20 cellular contexts compared by ENCODE assay signal in the genomic region with DNA sequence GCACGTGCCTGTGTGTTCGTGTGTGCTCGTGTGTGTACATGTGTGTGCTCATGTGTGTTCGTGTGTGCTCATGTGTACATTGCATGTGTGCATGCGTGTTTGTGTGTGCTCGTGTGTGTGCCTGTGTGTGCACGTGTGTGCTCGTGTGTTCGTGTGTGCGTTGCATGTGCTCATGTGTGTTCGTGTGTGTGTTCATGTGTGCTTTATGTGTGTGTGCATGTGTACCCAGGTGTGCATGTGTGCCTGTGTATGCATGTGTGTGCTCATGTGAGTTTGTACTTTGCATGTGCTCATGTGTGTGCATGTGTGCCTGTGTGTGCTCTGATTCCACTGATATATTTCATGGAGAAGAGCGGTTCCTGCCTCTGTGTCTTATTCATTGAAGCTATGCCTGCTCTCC.
"Had no signal": no experiment of that assay in that cellular context is flagged by ENCODE, and none has a peak within 500 bp of the region (broad histone marks: within the 10 kb centered on the region; RNA-seq: fewer than 3 reads in every experiment).

No MANE protein-coding gene starts in this region.

- H3K79me2 ChIP-seq: hepatocyte had no signal

- H3K27me3 ChIP-seq: foreskin keratinocyte, hepatocyte, transverse colon had no signal

- H3K27me3 Mint-ChIP-seq: dendritic cell treated with granulocyte-macrophage colony-stimulating factor and Interleukin-4, amounts not matched to agents 40 ng/mL and 50 ng/mL, for 4 days; natural killer cell treated with Interleukin-12 subunit alpha and Interleukin-12 subunit beta and Interleukin-15 and Interleukin-18, amount 100 ng/mL, for 72 hours had no signal

- FAIRE-seq: colon, kidney had no signal

- H3K27ac Mint-ChIP-seq: dendritic cell treated with granulocyte-macrophage colony-stimulating factor and Interleukin-4, amounts not matched to agents 40 ng/mL and 50 ng/mL, for 4 days; memory B cell; natural killer cell treated with Interleukin-12 subunit alpha and Interleukin-12 subunit beta and Interleukin-15 and Interleukin-18, amount 100 ng/mL, for 72 hours had no signal

- H3K4me2 ChIP-seq: hepatocyte had no signal

- H3K36me3 ChIP-seq: left ventricle myocardium inferior, lower lobe of right lung, sigmoid colon, stomach, thoracic aorta, transverse colon had no signal

- H3K4me1 ChIP-seq: foreskin keratinocyte, lower lobe of right lung, sigmoid colon, stomach, transverse colon had no signal

- H2AFZ ChIP-seq: hepatocyte had no signal

- H3K4me3 ChIP-seq: hepatocyte, left ventricle myocardium inferior, lower lobe of right lung, sigmoid colon, skin epidermis, stomach, thoracic aorta, transverse colon had no signal

- H3K9me3 Mint-ChIP-seq: dendritic cell treated with granulocyte-macrophage colony-stimulating factor and Interleukin-4, amounts not matched to agents 40 ng/mL and 50 ng/mL, for 4 days; natural killer cell treated with Interleukin-12 subunit alpha and Interleukin-12 subunit beta and Interleukin-15 and Interleukin-18, amount 100 ng/mL, for 72 hours had no signal

- H3K27ac ChIP-seq: foreskin keratinocyte, hepatocyte, left ventricle myocardium inferior, lower lobe of right lung, sigmoid colon, stomach, thoracic aorta, transverse colon had no signal

- H3K9me3 ChIP-seq: lower lobe of right lung, thoracic aorta, transverse colon had no signal

- ATAC-seq: foreskin keratinocyte; left cardiac atrium; lower lobe of right lung; natural killer cell treated with Interleukin-12 subunit alpha and Interleukin-12 subunit beta and Interleukin-15 and Interleukin-18, amount 100 ng/mL, for 72 hours had no signal

- DNase-seq: erythroblast; foreskin keratinocyte; kidney; left cardiac atrium; left ventricle myocardium inferior; lower lobe of right lung; midbrain; sigmoid colon; stimulated activated CD4-positive, alpha-beta T cell treated with anti-CD3 and anti-CD28 coated beads, Interleukin-12 subunit alpha, Interleukin-12 subunit beta, amount 100 ng/mL, for 4 hours; stimulated activated naive CD4-positive, alpha-beta T cell; stomach; substantia nigra; transverse colon had no signal

- H3K4me1 Mint-ChIP-seq: memory B cell had no signal

- H3K36me3 Mint-ChIP-seq: memory B cell; natural killer cell treated with Interleukin-12 subunit alpha and Interleukin-12 subunit beta and Interleukin-15 and Interleukin-18, amount 100 ng/mL, for 72 hours had no signal

- H3K4me3 Mint-ChIP-seq: dendritic cell treated with granulocyte-macrophage colony-stimulating factor and Interleukin-4, amounts not matched to agents 40 ng/mL and 50 ng/mL, for 4 days; memory B cell; natural killer cell treated with Interleukin-12 subunit alpha and Interleukin-12 subunit beta and Interleukin-15 and Interleukin-18, amount 100 ng/mL, for 72 hours had no signal
